30 cellular contexts compared by ENCODE assay signal in genomic region chr11:12057299-12057980, GRCh38. TPM values are rescaled to one million over a fixed set of nuclear protein-coding genes. Genes with fewer than 3 reads are reported as not detected.
"Had no signal": no experiment of that assay in that cellular context is flagged by ENCODE, and none has a peak within 500 bp of the region (broad histone marks: within the 10 kb centered on the region; RNA-seq: fewer than 3 reads in every experiment).

No MANE protein-coding gene starts in this region.

- H3K27me3 Mint-ChIP-seq: effector memory CD8-positive, alpha-beta T cell; natural killer cell treated with Interleukin-12 subunit alpha and Interleukin-12 subunit beta and Interleukin-15 and Interleukin-18, amount 100 ng/mL, for 72 hours; progenitor cell of endocrine pancreas; type B pancreatic cell had no signal

- H3K79me2 ChIP-seq: parathyroid adenoma had no signal

- H2AFZ ChIP-seq: parathyroid adenoma had no signal

- H3K9me3 Mint-ChIP-seq: effector memory CD8-positive, alpha-beta T cell; neural crest cell; type B pancreatic cell had no signal

- H3K4me1 ChIP-seq: lower lobe of right lung, parathyroid adenoma had no signal

- FAIRE-seq: endometrium, frontal cortex, urothelium cell line had no signal

- H3K9me3 ChIP-seq: esophagus squamous epithelium, left ventricle myocardium inferior, lower lobe of right lung, mucosa of descending colon, neutrophil, thyroid gland had no signal

- H3K36me3 ChIP-seq: esophagus squamous epithelium, left ventricle myocardium inferior, lower lobe of right lung, neutrophil, stomach, thyroid gland had no signal

- H3K36me3 Mint-ChIP-seq: mesothelial cell of epicardium; naive B cell; natural killer cell treated with Interleukin-12 subunit alpha and Interleukin-12 subunit beta and Interleukin-15 and Interleukin-18, amount 100 ng/mL, for 72 hours; type B pancreatic cell had no signal

- ATAC-seq: effector memory CD8-positive, alpha-beta T cell; left cardiac atrium; lower lobe of right lung; mucosa of descending colon; natural killer cell treated with Interleukin-12 subunit alpha and Interleukin-12 subunit beta and Interleukin-15 and Interleukin-18, amount 100 ng/mL, for 72 hours; sciatic nerve had no signal

- H3K9ac ChIP-seq: parathyroid adenoma had no signal

- H3K4me2 ChIP-seq: smooth muscle cell had no signal

- DNase-seq: dermis blood vessel endothelial cell; effector memory CD8-positive, alpha-beta T cell; erythroblast; esophagus squamous epithelium; head of caudate nucleus; left cardiac atrium; left ventricle myocardium inferior; lower lobe of right lung; mucosa of descending colon; naive B cell; stimulated activated CD4-positive, alpha-beta T cell treated with anti-CD3 and anti-CD28 coated beads, Interleukin-12 subunit alpha, Interleukin-12 subunit beta, amount 100 ng/mL, for 4 hours; stimulated activated CD4-positive, alpha-beta T cell treated with anti-CD3 and anti-CD28 coated beads, Interleukin-1b, Interleukin-23, amount 100 ng/mL, for 48 hours; stimulated activated CD4-positive, alpha-beta T cell treated with anti-CD3 and anti-CD28 coated beads, Interleukin-4, amount 100 ng/mL, for 1 hour; stimulated activated CD8-positive, alpha-beta memory T cell treated with anti-CD3 and anti-CD28 coated beads, Interleukin-4, amount 100 ng/mL, for 48 hours; stimulated activated naive CD4-positive, alpha-beta T cell treated with Interleukin-2 at 50 U/mL for 16 hours; stomach; thyroid gland had no signal

- H3K27ac Mint-ChIP-seq: mesothelial cell of epicardium, naive B cell, progenitor cell of endocrine pancreas, type B pancreatic cell had no signal

- H3K27me3 ChIP-seq: esophagus squamous epithelium, neutrophil, stomach, thyroid gland had no signal

- H3K27ac ChIP-seq: coronary artery, esophagus squamous epithelium, left ventricle myocardium inferior, lower lobe of right lung, neutrophil, parathyroid adenoma, stomach, thyroid gland had no signal

- H3K4me3 Mint-ChIP-seq: effector memory CD8-positive, alpha-beta T cell; mesothelial cell of epicardium; natural killer cell treated with Interleukin-12 subunit alpha and Interleukin-12 subunit beta and Interleukin-15 and Interleukin-18, amount 100 ng/mL, for 72 hours; neural crest cell; type B pancreatic cell had no signal

- H3K4me3 ChIP-seq: coronary artery, esophagus squamous epithelium, left ventricle myocardium inferior, lower lobe of right lung, mucosa of descending colon, smooth muscle cell, stomach, thyroid gland had no signal

- H3K4me1 Mint-ChIP-seq: mesothelial cell of epicardium, naive B cell, neural crest cell had no signal

RNA-seq across cellular contexts. Expression of gene DKK3, which starts 49.0 kb away (rescaled TPM):
- total RNA-seq: natural killer cell treated with Interleukin-12 subunit alpha and Interleukin-12 subunit beta and Interleukin-15 and Interleukin-18, amount 100 ng/mL, for 72 hours had no signal
